In genomic region chr9:30048396-30048795, GRCh38 we compare ENCODE assay signal across 1 cellular context.
TF ChIP-seq lines count a peak whose summit lies in the region.

No MANE protein-coding gene starts in this region.

TF ChIP-seq in IMR-90, 13 proteins besides CTCF, POLR2A, EP300 and RAD21:
- TF ChIP-seq CEBPB (IDR thresholded peaks at IDR 0.05; ENCODE audit: low read depth, low read length) (0 out of 2 replicates have a peak, but pooled peaks have one; percentile 3), CHD1 (IDR thresholded peaks at IDR 0.05; ENCODE audit: low read depth, low read length) (no peak)
